14 cellular contexts compared by ENCODE assay signal in genomic region chr13:23628250-23628649, GRCh38. TPM values are rescaled to one million over a fixed set of nuclear protein-coding genes. Genes with fewer than 3 reads are reported as not detected.
"Had no signal": no experiment of that assay in that cellular context is flagged by ENCODE, and none has a peak within 500 bp of the region (broad histone marks: within the 10 kb centered on the region; RNA-seq: fewer than 3 reads in every experiment).

No MANE protein-coding gene starts in this region.

- H3K4me3 Mint-ChIP-seq: activated naive CD4-positive, alpha-beta T cell treated with anti-CD3 and anti-CD28 coated beads for 36 hours; activated naive CD8-positive, alpha-beta T cell treated with anti-CD3 and anti-CD28 coated beads, Interleukin-2, amount 50 U/mL, for 24 hours; activated T-helper 17 cell treated with anti-CD3 and anti-CD28 coated beads, Interleukin-2, amount 50 U/mL, for 72 hours; T-cell had no signal

- ATAC-seq: activated naive CD8-positive, alpha-beta T cell treated with anti-CD3 and anti-CD28 coated beads, Interleukin-2, amount 50 U/mL, for 24 hours; activated T-helper 17 cell treated with anti-CD3 and anti-CD28 coated beads, Interleukin-2, amount 50 U/mL, for 72 hours; esophagus mucosa; T-cell had no signal

- DNase-seq: activated CD4-positive, alpha-beta T cell treated with anti-CD3 and anti-CD28 coated beads for 1 hour; activated CD4-positive, alpha-beta T cell treated with anti-CD3 and anti-CD28 coated beads, Interleukin-2, amount 50 U/mL, for 4 hours; activated naive CD4-positive, alpha-beta T cell treated with anti-CD3 and anti-CD28 coated beads for 36 hours; activated naive CD8-positive, alpha-beta T cell treated with anti-CD3 and anti-CD28 coated beads, Interleukin-2, amount 50 U/mL, for 24 hours; hippocampal formation; lower lobe of right lung; ovary; stimulated activated CD4-positive, alpha-beta T cell treated with anti-CD3 and anti-CD28 coated beads, Interleukin-12 subunit alpha, Interleukin-12 subunit beta, amount 100 ng/mL, for 4 hours; stimulated activated CD4-positive, alpha-beta T cell treated with anti-CD3 and anti-CD28 coated beads, Interleukin-2, amount 100 ng/mL, for 24 hours; T-cell; T-helper 9 cell had no signal

- H3K4me1 Mint-ChIP-seq: activated naive CD8-positive, alpha-beta T cell treated with anti-CD3 and anti-CD28 coated beads, Interleukin-2, amount 50 U/mL, for 24 hours; activated T-helper 17 cell treated with anti-CD3 and anti-CD28 coated beads, Interleukin-2, amount 50 U/mL, for 72 hours had no signal

- H3K4me3 ChIP-seq: ascending aorta, lower lobe of right lung, ovary had no signal

- H3K36me3 Mint-ChIP-seq: T-cell had no signal

- H3K27ac Mint-ChIP-seq: activated naive CD4-positive, alpha-beta T cell treated with anti-CD3 and anti-CD28 coated beads for 36 hours; activated naive CD8-positive, alpha-beta T cell treated with anti-CD3 and anti-CD28 coated beads, Interleukin-2, amount 50 U/mL, for 24 hours; activated T-helper 17 cell treated with anti-CD3 and anti-CD28 coated beads, Interleukin-2, amount 50 U/mL, for 72 hours; T-cell had no signal

- H3K9me3 Mint-ChIP-seq: activated naive CD4-positive, alpha-beta T cell treated with anti-CD3 and anti-CD28 coated beads for 36 hours; activated naive CD8-positive, alpha-beta T cell treated with anti-CD3 and anti-CD28 coated beads, Interleukin-2, amount 50 U/mL, for 24 hours; activated T-helper 17 cell treated with anti-CD3 and anti-CD28 coated beads, Interleukin-2, amount 50 U/mL, for 72 hours; T-cell had no signal

- H3K4me1 ChIP-seq: ascending aorta had no signal

- H3K27me3 ChIP-seq: ascending aorta, ovary had no signal

- H3K27ac ChIP-seq: ascending aorta, lower lobe of right lung had no signal

- H3K36me3 ChIP-seq: ascending aorta, lower lobe of right lung, ovary had no signal

- H3K9me3 ChIP-seq: ascending aorta, lower lobe of right lung, ovary had no signal

RNA-seq across cellular contexts. Expression of gene TNFRSF19, which starts 58.0 kb away (rescaled TPM):
- total RNA-seq: activated naive CD4-positive, alpha-beta T cell treated with anti-CD3 and anti-CD28 coated beads for 36 hours had no signal
